Comparison of ENCODE assay signal across 26 cellular contexts in genomic region chr15:92579486-92579885, GRCh38.
"Had no signal": no experiment of that assay in that cellular context is flagged by ENCODE, and none has a peak within 500 bp of the region (broad histone marks: within the 10 kb centered on the region; RNA-seq: fewer than 3 reads in every experiment).

No MANE protein-coding gene starts in this region.

- DNase-seq: dermis blood vessel endothelial cell; effector memory CD4-positive, alpha-beta T cell; erythroblast; esophagus squamous epithelium; foreskin melanocyte; glutamatergic neuron; heart right ventricle; hippocampal formation; kidney glomerular epithelial cell; left colon; naive B cell; right cardiac atrium; spleen; stimulated activated CD4-positive, alpha-beta T cell treated with anti-CD3 and anti-CD28 coated beads, Interleukin-2, amount 100 ng/mL, for 48 hours; stimulated activated naive B cell treated with anti-CD40 and anti-IgM and Interleukin-4, amounts not matched to agents 10 μg/mL and 1 μg/mL and 100 μg/mL, for 72 hours; transverse colon; upper lobe of right lung; uterus had no signal

- H3K4me3 Mint-ChIP-seq: memory B cell; naive B cell; natural killer cell treated with Interleukin-12 subunit alpha and Interleukin-12 subunit beta and Interleukin-15 and Interleukin-18, amount 100 ng/mL, for 72 hours; neural crest cell; stimulated activated naive B cell treated with anti-CD40 and anti-IgM and Interleukin-4, amounts not matched to agents 10 μg/mL and 1 μg/mL and 100 μg/mL, for 72 hours; stimulated activated naive CD8-positive, alpha-beta T cell treated with anti-CD3 and anti-CD28 coated beads, Interleukin-15, Interleukin-2, amounts not matched to agents 100 ng/mL and 50 ng/mL, for 24 hours had no signal

- H3K36me3 Mint-ChIP-seq: memory B cell; naive B cell; natural killer cell treated with Interleukin-12 subunit alpha and Interleukin-12 subunit beta and Interleukin-15 and Interleukin-18, amount 100 ng/mL, for 72 hours; stimulated activated naive B cell treated with anti-CD40 and anti-IgM and Interleukin-4, amounts not matched to agents 10 μg/mL and 1 μg/mL and 100 μg/mL, for 72 hours had no signal

- H3K4me1 Mint-ChIP-seq: memory B cell; naive B cell; neural crest cell; stimulated activated naive B cell treated with anti-CD40 and anti-IgM and Interleukin-4, amounts not matched to agents 10 μg/mL and 1 μg/mL and 100 μg/mL, for 72 hours had no signal

- H3K4me3 ChIP-seq: colonic mucosa, esophagus squamous epithelium, heart right ventricle, lung, prostate gland, skin epidermis, spleen, transverse colon, upper lobe of right lung, uterus had no signal

- H3K27ac ChIP-seq: colonic mucosa, esophagus squamous epithelium, heart right ventricle, prostate gland, skin epidermis, spleen, transverse colon, upper lobe of right lung, uterus had no signal

- H3K27ac Mint-ChIP-seq: memory B cell; naive B cell; natural killer cell treated with Interleukin-12 subunit alpha and Interleukin-12 subunit beta and Interleukin-15 and Interleukin-18, amount 100 ng/mL, for 72 hours; stimulated activated naive B cell treated with anti-CD40 and anti-IgM and Interleukin-4, amounts not matched to agents 10 μg/mL and 1 μg/mL and 100 μg/mL, for 72 hours; stimulated activated naive CD8-positive, alpha-beta T cell treated with anti-CD3 and anti-CD28 coated beads, Interleukin-15, Interleukin-2, amounts not matched to agents 100 ng/mL and 50 ng/mL, for 24 hours had no signal

- H3K9me3 ChIP-seq: colonic mucosa, esophagus squamous epithelium, heart right ventricle, prostate gland, spleen, transverse colon, upper lobe of right lung, uterus had no signal

- H3K27me3 ChIP-seq: colonic mucosa, transverse colon, upper lobe of right lung, uterus had no signal

- H3K9me3 Mint-ChIP-seq: naive B cell; natural killer cell treated with Interleukin-12 subunit alpha and Interleukin-12 subunit beta and Interleukin-15 and Interleukin-18, amount 100 ng/mL, for 72 hours; stimulated activated naive B cell treated with anti-CD40 and anti-IgM and Interleukin-4, amounts not matched to agents 10 μg/mL and 1 μg/mL and 100 μg/mL, for 72 hours; stimulated activated naive CD8-positive, alpha-beta T cell treated with anti-CD3 and anti-CD28 coated beads, Interleukin-15, Interleukin-2, amounts not matched to agents 100 ng/mL and 50 ng/mL, for 24 hours had no signal

- H3K4me1 ChIP-seq: colonic mucosa, esophagus squamous epithelium, prostate gland, spleen, transverse colon, upper lobe of right lung, uterus had no signal

- H3K36me3 ChIP-seq: colonic mucosa, esophagus squamous epithelium, heart right ventricle, prostate gland, spleen, transverse colon, upper lobe of right lung, uterus had no signal
